Comparison of ENCODE assay signal across 2 cellular contexts in genomic region chr15:78943692-78944091, GRCh38.
TF ChIP-seq lines count a peak whose summit lies in the region.

No MANE protein-coding gene starts in this region.

TF ChIP-seq in HCT116, 20 proteins besides CTCF, POLR2A, EP300 and RAD21:
- TF ChIP-seq CEBPB (IDR thresholded peaks at IDR 0.05; ENCODE audit: low read depth) = no peak
- TF ChIP-seq CBX3 (IDR thresholded peaks at IDR 0.05; ENCODE audit: low read depth) = no peak
- TF ChIP-seq EZH2phosphoT487 (IDR thresholded peaks at IDR 0.05; ENCODE audit: borderline replicate concordance) = no peak
- no peak for TF ChIP-seq REST (IDR thresholded peaks at IDR 0.05; ENCODE audit: low read depth)
- no peak for TF ChIP-seq FOSL1 (IDR thresholded peaks at IDR 0.05; ENCODE audit: low read depth)

TF ChIP-seq in HepG2, 621 proteins besides CTCF, POLR2A, EP300 and RAD21:
- TF ChIP-seq ZNF160 (CRISPR knock-in tag; IDR thresholded peaks at IDR 0.05) = no peak
- TF ChIP-seq, protein P1, sequence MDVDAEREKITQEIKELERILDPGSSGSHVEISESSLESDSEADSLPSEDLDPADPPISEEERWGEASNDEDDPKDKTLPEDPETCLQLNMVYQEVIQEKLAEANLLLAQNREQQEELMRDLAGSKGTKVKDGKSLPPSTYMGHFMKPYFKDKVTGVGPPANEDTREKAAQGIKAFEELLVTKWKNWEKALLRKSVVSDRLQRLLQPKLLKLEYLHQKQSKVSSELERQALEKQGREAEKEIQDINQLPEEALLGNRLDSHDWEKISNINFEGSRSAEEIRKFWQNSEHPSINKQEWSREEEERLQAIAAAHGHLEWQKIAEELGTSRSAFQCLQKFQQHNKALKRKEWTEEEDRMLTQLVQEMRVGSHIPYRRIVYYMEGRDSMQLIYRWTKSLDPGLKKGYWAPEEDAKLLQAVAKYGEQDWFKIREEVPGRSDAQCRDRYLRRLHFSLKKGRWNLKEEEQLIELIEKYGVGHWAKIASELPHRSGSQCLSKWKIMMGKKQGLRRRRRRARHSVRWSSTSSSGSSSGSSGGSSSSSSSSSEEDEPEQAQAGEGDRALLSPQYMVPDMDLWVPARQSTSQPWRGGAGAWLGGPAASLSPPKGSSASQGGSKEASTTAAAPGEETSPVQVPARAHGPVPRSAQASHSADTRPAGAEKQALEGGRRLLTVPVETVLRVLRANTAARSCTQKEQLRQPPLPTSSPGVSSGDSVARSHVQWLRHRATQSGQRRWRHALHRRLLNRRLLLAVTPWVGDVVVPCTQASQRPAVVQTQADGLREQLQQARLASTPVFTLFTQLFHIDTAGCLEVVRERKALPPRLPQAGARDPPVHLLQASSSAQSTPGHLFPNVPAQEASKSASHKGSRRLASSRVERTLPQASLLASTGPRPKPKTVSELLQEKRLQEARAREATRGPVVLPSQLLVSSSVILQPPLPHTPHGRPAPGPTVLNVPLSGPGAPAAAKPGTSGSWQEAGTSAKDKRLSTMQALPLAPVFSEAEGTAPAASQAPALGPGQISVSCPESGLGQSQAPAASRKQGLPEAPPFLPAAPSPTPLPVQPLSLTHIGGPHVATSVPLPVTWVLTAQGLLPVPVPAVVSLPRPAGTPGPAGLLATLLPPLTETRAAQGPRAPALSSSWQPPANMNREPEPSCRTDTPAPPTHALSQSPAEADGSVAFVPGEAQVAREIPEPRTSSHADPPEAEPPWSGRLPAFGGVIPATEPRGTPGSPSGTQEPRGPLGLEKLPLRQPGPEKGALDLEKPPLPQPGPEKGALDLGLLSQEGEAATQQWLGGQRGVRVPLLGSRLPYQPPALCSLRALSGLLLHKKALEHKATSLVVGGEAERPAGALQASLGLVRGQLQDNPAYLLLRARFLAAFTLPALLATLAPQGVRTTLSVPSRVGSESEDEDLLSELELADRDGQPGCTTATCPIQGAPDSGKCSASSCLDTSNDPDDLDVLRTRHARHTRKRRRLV (CRISPR knock-in tag; IDR thresholded peaks at IDR 0.05) = peak; percentile 22; the same call in 1 of the 2 replicates
- 0 out of 2 replicates have a peak, but pooled peaks have one; percentile 0 for TF ChIP-seq TBX2 (CRISPR knock-in tag; IDR thresholded peaks at IDR 0.05; ENCODE audit: borderline replicate concordance)
- TF ChIP-seq ZMAT3 (CRISPR knock-in tag; conservative IDR thresholded peaks at IDR 0.05) = peak; percentile 58; the same call in 1 of the 2 replicates
- TF ChIP-seq THAP7 (CRISPR knock-in tag; IDR thresholded peaks at IDR 0.05) = 0 out of 2 replicates have a peak, but pooled peaks have one; percentile 49
